Comparison of ENCODE assay signal across 9 cellular contexts in the genomic region with DNA sequence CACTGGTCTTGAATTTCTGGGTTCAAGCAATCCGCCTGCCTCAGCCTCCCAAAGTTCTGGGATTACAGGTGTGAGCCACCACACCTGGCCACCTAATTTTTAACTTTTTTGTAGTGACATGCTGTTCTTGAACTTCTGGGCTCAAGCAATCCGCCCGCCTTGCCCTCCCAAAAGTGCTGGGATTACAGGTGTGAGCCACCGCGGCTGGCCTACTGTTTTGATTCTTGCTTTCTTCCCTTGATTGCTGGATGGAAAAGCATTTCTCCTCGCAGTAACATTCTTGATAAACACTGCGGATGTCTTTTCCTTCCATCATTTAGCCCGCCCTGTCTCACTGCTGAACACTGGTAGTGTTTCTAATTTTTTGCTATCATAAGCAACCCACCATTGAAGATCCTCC.
"Had no signal": no experiment of that assay in that cellular context is flagged by ENCODE, and none has a peak within 500 bp of the region (broad histone marks: within the 10 kb centered on the region; RNA-seq: fewer than 3 reads in every experiment).

No MANE protein-coding gene starts in this region.

- H3K9me3 Mint-ChIP-seq: GM23338, H9, HFFc6 had no signal

- H3K27ac Mint-ChIP-seq: GM23338, HFFc6 had no signal

- H3K36me3 ChIP-seq: HAP-1 had no signal

- H3K9me3 ChIP-seq: HAP-1 had no signal

- H3K4me3 Mint-ChIP-seq: GM23338, H9, HFFc6 had no signal

- H3K27ac ChIP-seq: GM23248 had no signal

- H3K4me3 ChIP-seq: GM23248, GM23338, HAP-1 had no signal

- ATAC-seq: GM23338, HCT116 had no signal

- DNase-seq: GM23248, GOT3, H7, H9, HCEC 1CT, HFFc6 had no signal
